ENCODE assay signal across 8 cellular contexts in the genomic region with DNA sequence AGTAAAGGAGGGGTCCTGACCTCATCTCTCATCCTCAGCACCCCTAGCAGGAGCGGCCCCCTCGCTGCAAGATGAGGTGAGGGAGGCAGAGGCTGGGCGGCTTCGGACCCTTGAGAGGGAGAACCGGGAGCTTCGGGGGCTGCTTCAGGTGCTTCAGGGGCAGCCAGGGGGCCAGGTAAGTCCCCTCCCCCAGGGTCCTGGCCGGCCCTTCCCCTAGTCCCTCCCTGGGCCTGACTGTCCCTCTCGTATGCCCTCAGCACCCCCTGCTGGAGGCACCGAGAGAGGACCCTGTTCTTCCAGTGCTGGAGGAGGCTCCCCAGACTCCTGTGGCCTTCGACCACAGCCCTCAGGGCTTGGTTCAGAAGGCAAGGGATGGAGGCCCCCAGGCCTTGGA. TPM values are rescaled to one million over a fixed set of nuclear protein-coding genes. Genes with fewer than 3 reads are reported as not detected.
DNase-seq lines count a peak whose midpoint lies in the region; FAIRE-seq and TF ChIP-seq lines count a peak whose summit lies in the region.
"Had no signal": no experiment of that assay in that cellular context is flagged by ENCODE, and none has a peak within 500 bp of the region (broad histone marks: within the 10 kb centered on the region; RNA-seq: fewer than 3 reads in every experiment).

No MANE protein-coding gene starts in this region.

- H3K27me3 ChIP-seq in DOHH2 (ENCODE audit: control insufficient read depth, low read length) (no peaks in the 10 kb centered on the region), mesenchymal stem cell (ENCODE audit: control insufficient read depth in 1 of 2, insufficient read depth in 1 of 2, low read length in 2 of 2) (peaks cover 0 to 15% of the 10 kb centered on the region in 2 experiments)

- H3K27ac ChIP-seq in DOHH2 (ENCODE audit: low read depth, low read length) (no peak overlapping the region), HEK293 (ENCODE audit: extremely low read depth, low read depth, low read length) (no peak overlapping the region), mesenchymal stem cell (ENCODE audit: low read length, poor library complexity, severe bottlenecking) (no peak overlapping the region)
- H3K27ac ChIP-seq: prostate gland had no signal

- H3K4me2 ChIP-seq in DOHH2 (ENCODE audit: low read length) (no peak overlapping the region), mesenchymal stem cell (ENCODE audit: low read length, poor library complexity, severe bottlenecking) (no peak overlapping the region)

- H3K4me1 ChIP-seq in DOHH2 (ENCODE audit: control insufficient read depth, low read length) (peaks cover 32% of the 10 kb centered on the region), HEK293 (ENCODE audit: control insufficient read depth, insufficient read depth, low read length) (no peaks in the 10 kb centered on the region), mesenchymal stem cell (ENCODE audit: control insufficient read depth, insufficient read depth, low read depth, low read length) (peaks cover 17% of the 10 kb centered on the region)

- no peak overlapping the region for H2BK5ac ChIP-seq in mesenchymal stem cell (ENCODE audit: low read depth, low read length, poor library complexity, severe bottlenecking)

- H3K14ac ChIP-seq in mesenchymal stem cell (ENCODE audit: low read length in 2 of 2), result no peak overlapping the region

- CTCF ChIA-PET in HEK293 (lab: Yijun Ruan, JAX), result interaction anchor here (0.6 to 7.9 kb wide), 9 partner anchors 11 to 139 kb away, joined by 3 to 86 read pairs (median 6); a partner anchor contains a TSS

- no peak overlapping the region for H2BK15ac ChIP-seq in mesenchymal stem cell (ENCODE audit: low read depth, poor library complexity, severe bottlenecking)

- H3K36me3 ChIP-seq in DOHH2 (ENCODE audit: control insufficient read depth, low read length) (peaks cover 27% of the 10 kb centered on the region), HEK293 (ENCODE audit: control insufficient read depth in 2 of 2, insufficient read depth in 1 of 2, low read length in 2 of 2) (no peaks in the 10 kb centered on the region), mesenchymal stem cell (ENCODE audit: control insufficient read depth in 1 of 2, insufficient read depth in 2 of 2, low read depth in 1 of 2, low read length in 2 of 2) (no peaks in the 10 kb centered on the region)
- H3K36me3 ChIP-seq: prostate gland had no signal

- no peak overlapping the region for H3K9ac ChIP-seq in mesenchymal stem cell (ENCODE audit: low read length)

- peak overlapping the region; percentile 32 for H4K91ac ChIP-seq in mesenchymal stem cell (ENCODE audit: low read length)

- H2BK12ac ChIP-seq in mesenchymal stem cell (ENCODE audit: low read length in 2 of 2), result no peak overlapping the region

- H3K23ac ChIP-seq in mesenchymal stem cell (ENCODE audit: low read length in 2 of 2), result no peak overlapping the region

- H3K79me2 ChIP-seq in DOHH2 (ENCODE audit: control insufficient read depth, low read length), result peaks cover 11% of the 10 kb centered on the region

- no peak overlapping the region for H3K18ac ChIP-seq in mesenchymal stem cell (ENCODE audit: low read depth in 1 of 2, low read length in 2 of 2)

- no peak for FAIRE-seq in GM19239 (lab: Jason Lieb, UNC)

- intact Hi-C loops in lower leg skin (cut with DNase I; ENCODE audit: low total_unique reads), result no loop called here

- DNase-seq in astrocyte of the spinal cord (ENCODE audit: low read depth, low spot score) (no peak), mesenchymal stem cell (no peak), lower leg skin (ENCODE audit: low spot score in 2 of 2) (no peak), GM19239 (ENCODE audit: insufficient read length, low spot score) (no peak), GF-D8 (lab: John Stamatoyannopoulos, UW) (no peak)

- TF ChIP-seq CTCF in DOHH2 (IDR thresholded peaks at IDR 0.05; ENCODE audit: low read depth, low read length, poor library complexity, severe bottlenecking) (peak; percentile 35), HEK293 (tag by site-specific recombination; IDR thresholded peaks at IDR 0.05) (0 out of 2 replicates have a peak, but pooled peaks have one; percentile 20), astrocyte of the spinal cord (IDR thresholded peaks at IDR 0.05; ENCODE audit: low read depth, low read length) (peak; percentile 38), lower leg skin (IDR thresholded peaks at IDR 0.05) (no peak)

- H3K79me1 ChIP-seq in mesenchymal stem cell (replicated peaks; ENCODE audit: low read length, poor library complexity, severe bottlenecking), result no peaks in the 10 kb centered on the region

- H2AFZ ChIP-seq in mesenchymal stem cell (ENCODE audit: low read depth, low read length), result no peak overlapping the region

- no peak for TF ChIP-seq POLR2A in lower leg skin (IDR thresholded peaks at IDR 0.05)

- H3K4me3 ChIP-seq in DOHH2 (ENCODE audit: low read length) (no peak overlapping the region), HEK293 (ENCODE audit: low read depth, low read length) (no peak overlapping the region), astrocyte of the spinal cord (ENCODE audit: low read depth, low read length) (no peak overlapping the region), mesenchymal stem cell (ENCODE audit: insufficient read depth in 1 of 2, low read depth in 1 of 2, low read length in 2 of 2) (no peak overlapping the region), lower leg skin (ENCODE audit: low read depth, poor library complexity, severe bottlenecking) (no peak overlapping the region)
- H3K4me3 ChIP-seq: prostate gland had no signal

- no peak overlapping the region for H3K4ac ChIP-seq in mesenchymal stem cell (ENCODE audit: low read depth in 1 of 2, low read length in 2 of 2)

- H2BK120ac ChIP-seq in mesenchymal stem cell (ENCODE audit: low read depth, low read length), result no peak overlapping the region

- H4K8ac ChIP-seq in mesenchymal stem cell (ENCODE audit: low read length), result no peak overlapping the region

- H2AK5ac ChIP-seq in mesenchymal stem cell (ENCODE audit: low read length, severe bottlenecking), result no peak overlapping the region

- 74% methylated on average over 10 of the region's 10 CpGs for WGBS in mesenchymal stem cell
- 87 to 88% methylated on average over 10 of the region's 10 CpGs for WGBS in lower leg skin, 2 donors

- H3K9me3 ChIP-seq in DOHH2 (ENCODE audit: control insufficient read depth, insufficient read depth, low read length), result no peaks in the 10 kb centered on the region
- no peaks in the 10 kb centered on the region for H3K9me3 ChIP-seq in HEK293 (ENCODE audit: control insufficient read depth, insufficient read depth, low read depth, low read length)
- no peaks in the 10 kb centered on the region for H3K9me3 ChIP-seq in mesenchymal stem cell (ENCODE audit: control insufficient read depth, low read length)
- H3K9me3 ChIP-seq: prostate gland had no signal

- in situ Hi-C loops in astrocyte of the spinal cord (cut with HindIII; ENCODE audit: low sequenced_read_pairs), result no loop called here

- no peaks in the 10 kb centered on the region for H3K9me2 ChIP-seq in DOHH2 (replicated peaks; ENCODE audit: control insufficient read depth, low read length)

- H3F3A ChIP-seq in DOHH2 (ENCODE audit: control insufficient read depth, insufficient read depth), result no peaks in the 10 kb centered on the region; the same call in 1 of the 2 replicates

- H4K20me1 ChIP-seq in DOHH2 (ENCODE audit: control insufficient read depth, insufficient read depth, low read depth, low read length), result peaks cover 8% of the 10 kb centered on the region; the same call in 1 of the 2 replicates

- POLR2A ChIA-PET in HEK293 (lab: Yijun Ruan, JAX), result interaction anchor here (1.7 kb wide), 1 partner anchor 26 kb away, joined by 4 read pairs; a partner anchor contains a TSS

TF ChIP-seq in HEK293, 187 proteins besides CTCF, POLR2A, EP300 and RAD21:
- TF ChIP-seq REPIN1 (tag by site-specific recombination; IDR thresholded peaks at IDR 0.05; ENCODE audit: low read depth) (no peak), ZNF654 (tag by site-specific recombination; IDR thresholded peaks at IDR 0.05; ENCODE audit: low read depth) (peak; percentile 26)

RNA-seq across cellular contexts. Expression of a gene that starts 3.7 kb away (rescaled TPM):
- 2.0 TPM for polyA plus RNA-seq in mesenchymal stem cell (2013, experiment 1 of 2)
- 1.8 TPM for polyA plus RNA-seq in mesenchymal stem cell (2013, experiment 2 of 2)
- total RNA-seq in lower leg skin, result 1 to 10 TPM; 2.6 to 9.5 (median 4.8) TPM

RNA-seq across cellular contexts. Expression of a gene that starts 15.2 kb away (rescaled TPM):
- 23.7 TPM for polyA plus RNA-seq in mesenchymal stem cell (2013, experiment 1 of 2)
- polyA plus RNA-seq in mesenchymal stem cell (2013, experiment 2 of 2), result 21.3 TPM
- 10 to 100 TPM; 39.4 to 77.4 (median 49.2) TPM for total RNA-seq in lower leg skin

RNA-seq across cellular contexts. Expression of a gene that starts 25.8 kb away (rescaled TPM):
- 235 TPM for polyA plus RNA-seq in mesenchymal stem cell (2013, experiment 1 of 2)
- 233 TPM for polyA plus RNA-seq in mesenchymal stem cell (2013, experiment 2 of 2)
- total RNA-seq in lower leg skin, result 100 to 1,000 TPM; 170 to 284 (median 215) TPM

RNA-seq across cellular contexts. Expression of a gene that starts 26.4 kb away (rescaled TPM):
- polyA plus RNA-seq in mesenchymal stem cell (2013, experiment 1 of 2), result 364 TPM
- polyA plus RNA-seq in mesenchymal stem cell (2013, experiment 2 of 2), result 351 TPM
- 100 to 1,000 TPM; 199 to 356 (median 255) TPM for total RNA-seq in lower leg skin

RNA-seq across cellular contexts. Expression of a gene that starts 38.4 kb away (rescaled TPM):
- 10.7 TPM for polyA plus RNA-seq in mesenchymal stem cell (2013, experiment 1 of 2)
- polyA plus RNA-seq in mesenchymal stem cell (2013, experiment 2 of 2), result 10.7 TPM
- 100 to 1,000 TPM in 2 of 4 donors, 10 to 100 TPM in 2; 49.2 to 108 (median 79.3) TPM for total RNA-seq in lower leg skin

Comparison
In these comparisons a context has a peak if more than half of its experiments do, and no peak if none do; other contexts are left out.
1. CTCF ChIP-seq: peak in DOHH2 (single experiment), HEK293 (single experiment) and astrocyte of the spinal cord (single experiment); none in lower leg skin (0 of 3).